In the genomic region with DNA sequence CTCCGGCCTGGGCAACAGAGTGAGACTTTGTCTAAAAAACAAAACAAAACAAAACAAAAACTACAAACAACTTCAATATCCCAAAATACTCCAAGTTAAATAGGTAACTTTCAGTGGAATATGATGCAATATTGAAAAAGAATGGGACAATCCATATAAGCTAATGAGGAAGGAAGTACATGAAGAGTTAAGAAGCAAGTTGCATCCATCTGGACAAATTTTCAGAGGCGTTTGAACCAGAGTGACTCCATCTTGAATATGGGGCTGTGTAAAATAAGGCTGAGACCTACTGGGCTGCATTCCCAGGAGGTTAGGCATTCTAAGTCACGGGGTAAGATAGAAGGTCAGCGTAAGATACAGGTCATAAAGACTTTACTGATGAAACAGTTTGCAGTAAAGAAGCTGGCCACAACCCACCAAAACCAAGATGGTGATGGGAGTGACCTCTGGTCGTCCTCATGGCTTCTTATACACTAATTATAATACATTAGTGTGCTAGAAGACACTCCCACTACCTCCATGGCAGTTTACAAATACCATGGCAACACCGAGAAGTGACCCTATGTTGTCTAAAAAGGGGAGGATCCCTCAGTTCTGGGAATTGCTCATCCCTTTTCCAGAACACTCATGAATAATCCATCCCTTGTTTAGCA, we compare ENCODE assay signal across 27 cellular contexts. TPM values are rescaled to one million over a fixed set of nuclear protein-coding genes. Genes with fewer than 3 reads are reported as not detected.
"Had no signal": no experiment of that assay in that cellular context is flagged by ENCODE, and none has a peak within 500 bp of the region (broad histone marks: within the 10 kb centered on the region; RNA-seq: fewer than 3 reads in every experiment).

No MANE protein-coding gene starts in this region.

- H3K36me3 ChIP-seq: lower lobe of right lung, neural progenitor cell, spleen, upper lobe of right lung had no signal

- H2AFZ ChIP-seq: neural progenitor cell had no signal

- H3K4me2 ChIP-seq: neural progenitor cell had no signal

- H3K4me3 ChIP-seq: lower lobe of right lung, neural progenitor cell, spleen, upper lobe of right lung had no signal

- H3K27ac ChIP-seq: epithelial cell of prostate, foreskin keratinocyte, lower lobe of right lung, neural progenitor cell, spleen, upper lobe of right lung, VCaP had no signal

- H3K9ac ChIP-seq: neural progenitor cell had no signal

- H3K27me3 ChIP-seq: upper lobe of right lung had no signal

- H3K4me1 ChIP-seq: foreskin keratinocyte had no signal

- ATAC-seq: activated CD8-positive, alpha-beta memory T cell treated with anti-CD3 and anti-CD28 coated beads, Interleukin-2, amount 10 ng/mL, durations not matched to agents 7 days and 5 days; activated CD8-positive, alpha-beta T cell treated with anti-CD3 and anti-CD28 coated beads for 36 hours; activated naive CD8-positive, alpha-beta T cell treated with anti-CD3 and anti-CD28 coated beads, Interleukin-2, amount 50 U/mL, for 24 hours; foreskin keratinocyte; left lobe of liver; lower lobe of right lung; naive thymus-derived CD4-positive, alpha-beta T cell; upper lobe of right lung had no signal

- H3K9me3 ChIP-seq: lower lobe of right lung, spleen, upper lobe of right lung had no signal

- DNase-seq: activated CD4-positive, alpha-beta T cell treated with anti-CD3 and anti-CD28 coated beads, Interleukin-2, amount 10 ng/mL, durations not matched to agents 7 days and 5 days; activated CD4-positive, CD25-positive, alpha-beta regulatory T cell treated with anti-CD3 and anti-CD28 coated beads, Interleukin-2, amount 50 U/mL, for 72 hours; activated CD8-positive, alpha-beta memory T cell treated with anti-CD3 and anti-CD28 coated beads, Interleukin-2, amount 10 ng/mL, durations not matched to agents 7 days and 5 days; activated CD8-positive, alpha-beta T cell treated with anti-CD3 and anti-CD28 coated beads for 36 hours; activated gamma-delta T cell; activated naive CD4-positive, alpha-beta T cell treated with anti-CD3 and anti-CD28 coated beads, Interleukin-2, amount 50 U/mL, for 16 hours; activated naive CD8-positive, alpha-beta T cell treated with anti-CD3 and anti-CD28 coated beads, Interleukin-2, amount 50 U/mL, for 24 hours; activated T-cell treated with anti-CD3 and anti-CD28 coated beads for 4 hours; anterior cingulate cortex; foreskin keratinocyte; immature natural killer cell; lower lobe of right lung; naive thymus-derived CD4-positive, alpha-beta T cell; retina; spleen; stimulated activated CD4-positive, alpha-beta T cell treated with anti-CD3 and anti-CD28 coated beads, Interleukin-4, amount 100 ng/mL, for 24 hours; stimulated activated naive CD4-positive, alpha-beta T cell treated with Interleukin-2 at 50 U/mL for 16 hours; upper lobe of right lung had no signal

RNA-seq across cellular contexts. Expression of a gene that starts 58.1 kb away (rescaled TPM):
- total RNA-seq: activated CD4-positive, alpha-beta T cell treated with anti-CD3 and anti-CD28 coated beads, Interleukin-2, amount 10 ng/mL, durations not matched to agents 7 days and 5 days; activated CD8-positive, alpha-beta memory T cell treated with anti-CD3 and anti-CD28 coated beads, Interleukin-2, amount 10 ng/mL, durations not matched to agents 7 days and 5 days; activated CD8-positive, alpha-beta T cell treated with anti-CD3 and anti-CD28 coated beads for 36 hours; activated T-helper 1 cell treated with anti-CD3 and anti-CD28 coated beads, Interleukin-12 subunit alpha, Interleukin-12 subunit beta, Interleukin-2, Interleukin-4 antibody, amounts not matched to agents 30 ng/mL and 10 ng/mL and 1 ng/mL, durations not matched to agents 14 hours and 24 hours and 36 hours; cardiac septum; kidney epithelial cell; left lobe of liver; lower lobe of right lung; naive thymus-derived CD4-positive, alpha-beta T cell; osteocyte; spleen; subcutaneous adipose tissue; upper lobe of right lung had no signal
- polyA plus RNA-seq: naive thymus-derived CD4-positive, alpha-beta T cell; spleen had no signal
